In genomic region chr18:79156330-79156729, GRCh38 we compare ENCODE assay signal across 12 cellular contexts.
DNase-seq lines count a peak whose midpoint lies in the region; ATAC-seq and TF ChIP-seq lines count a peak whose summit lies in the region.
"Had no signal": no experiment of that assay in that cellular context is flagged by ENCODE, and none has a peak within 500 bp of the region (broad histone marks: within the 10 kb centered on the region; RNA-seq: fewer than 3 reads in every experiment).

No MANE protein-coding gene starts in this region.

- no peak overlapping the region for H3K23ac ChIP-seq in IMR-90 (ENCODE audit: low read depth, low read length)

- DNase-seq in Calu3 (no peak), IMR-90 (no peak), chondrocyte (ENCODE audit: low spot score) (no peak), nephron progenitor cell (no peak), DMS53 treated with DMSO at 0.1 percent for 48 hours (lab: John Stamatoyannopoulos, UW; ENCODE audit: unreplicated experiment) (no peak), NCI-H1105 (lab: John Stamatoyannopoulos, UW) (no peak), hippocampal formation (lab: John Stamatoyannopoulos, UW) (no peak)
- DNase-seq: activated naive CD8-positive, alpha-beta T cell treated with anti-CD3 and anti-CD28 coated beads for 36 hours; C1 segment of cervical spinal cord; NCI-H1048 had no signal

- intact Hi-C loops in Calu3 (cut with micrococcal nuclease; ENCODE audit: unreplicated experiment): no loop called here
- intact Hi-C loops in IMR-90 (cut with micrococcal nuclease): no loop called here

- H3K27me3 Mint-ChIP-seq in Calu3 (ENCODE audit: unreplicated experiment) (no peaks in the 10 kb centered on the region), chondrocyte (ENCODE audit: low read depth) (no peaks in the 10 kb centered on the region), nephron progenitor cell (ENCODE audit: low read depth, poor library complexity) (no peaks in the 10 kb centered on the region)
- H3K27me3 Mint-ChIP-seq: activated naive CD8-positive, alpha-beta T cell treated with anti-CD3 and anti-CD28 coated beads for 36 hours had no signal

- H3K27ac ChIP-seq in IMR-90 (ENCODE audit: insufficient read depth, low read length): peak overlapping the region; percentile 15; the same call in 1 of the 2 replicates
- H3K27ac ChIP-seq: prostate gland had no signal

- no peaks in the 10 kb centered on the region for H3K9me3 ChIP-seq in IMR-90 (ENCODE audit: control insufficient read depth, insufficient read depth, low read length)
- H3K9me3 ChIP-seq: prostate gland had no signal

- H2BK20ac ChIP-seq in IMR-90 (ENCODE audit: low read depth, low read length): peak overlapping the region; percentile 48

- no peaks in the 10 kb centered on the region for H3K79me1 ChIP-seq in IMR-90 (ENCODE audit: low read depth in 1 of 2, low read length in 2 of 2)

- peak overlapping the region; percentile 16 for H2BK5ac ChIP-seq in IMR-90 (ENCODE audit: low read depth, low read length, poor library complexity, severe bottlenecking)

- H4K20me1 ChIP-seq in IMR-90 (ENCODE audit: insufficient read depth, low read length): no peaks in the 10 kb centered on the region

- H4K5ac ChIP-seq in IMR-90 (ENCODE audit: low read depth, low read length): no peak overlapping the region; the same call in 1 of the 2 replicates

- H3K4me2 ChIP-seq in IMR-90 (ENCODE audit: low read depth, low read length): no peak overlapping the region

- no CpG with 5 or more reads among the region's 4 CpGs for WGBS in IMR-90 (ENCODE audit: extremely low coverage in 2 of 2, insufficient read length in 1 of 2), 2 experiments

- peaks cover 3% of the 10 kb centered on the region; the same call in 1 of the 2 replicates for H3K4me1 ChIP-seq in IMR-90 (ENCODE audit: control insufficient read depth, insufficient read depth, low read length)
- H3K4me1 ChIP-seq: prostate gland had no signal

- H2AK9ac ChIP-seq in IMR-90 (replicated peaks; ENCODE audit: low read depth, low read length, poor library complexity): no peak overlapping the region

- H2BK120ac ChIP-seq in IMR-90 (ENCODE audit: low read depth, low read length): peak overlapping the region; percentile 59

- TF ChIP-seq CTCF in Calu3 (IDR thresholded peaks at IDR 0.05; ENCODE audit: unreplicated experiment) (no peak), IMR-90 (conservative IDR thresholded peaks at IDR 0.05; ENCODE audit: low read depth, low read length) (no peak), chondrocyte (IDR thresholded peaks at IDR 0.05) (no peak), nephron progenitor cell (IDR thresholded peaks at IDR 0.05) (no peak)

- ATAC-seq in IMR-90 (ENCODE audit: low read depth) (peak; percentile 24; the same call in 1 of the 2 replicates), HG03571 (IDR thresholded peaks at IDR 0.05; ENCODE audit: unreplicated experiment) (no peak)

- no peak overlapping the region for H4K8ac ChIP-seq in IMR-90 (ENCODE audit: low read depth in 2 of 2, low read length in 2 of 2)

- POLR2A ChIA-PET in IMR-90 (lab: Charles Lee; ENCODE audit: unreplicated experiment): no interaction called here

- H3K27ac Mint-ChIP-seq in Calu3 (ENCODE audit: unreplicated experiment) (peak overlapping the region; percentile 90), chondrocyte (ENCODE audit: unreplicated experiment) (peak overlapping the region; percentile 70), nephron progenitor cell (peak overlapping the region; percentile 62)
- H3K27ac Mint-ChIP-seq: activated naive CD8-positive, alpha-beta T cell treated with anti-CD3 and anti-CD28 coated beads for 36 hours had no signal

- peak overlapping the region; percentile 27; the same call in 1 of the 2 replicates for H2AK5ac ChIP-seq in IMR-90 (ENCODE audit: low read depth, low read length)

- H3K4me3 ChIP-seq in IMR-90 (ENCODE audit: insufficient read depth, low read depth, low read length): no peak overlapping the region
- H3K4me3 ChIP-seq: prostate gland had no signal

- peak overlapping the region; percentile 61 for H3K4ac ChIP-seq in IMR-90 (ENCODE audit: low read depth, low read length)

- no peak overlapping the region for H2AFZ ChIP-seq in IMR-90 (replicated peaks; ENCODE audit: low read length, poor library complexity)

- no peak overlapping the region for H3K56ac ChIP-seq in IMR-90 (ENCODE audit: extremely low read depth, insufficient read depth, low read length)

- H3K4me1 Mint-ChIP-seq in Calu3 (ENCODE audit: low read depth, unreplicated experiment) (peaks cover 11% of the 10 kb centered on the region), chondrocyte (ENCODE audit: low read depth) (peaks cover 11% of the 10 kb centered on the region), nephron progenitor cell (peaks cover 7% of the 10 kb centered on the region)
- H3K4me1 Mint-ChIP-seq: activated naive CD8-positive, alpha-beta T cell treated with anti-CD3 and anti-CD28 coated beads for 36 hours had no signal

- BruUV-seq in Calu3 (replicated peaks; lab: Mats Ljungman, UMichigan): no TSS peak
- no TSS peak for BruUV-seq in IMR-90 (replicated peaks; lab: Mats Ljungman, UMichigan)

- H3K36me3 ChIP-seq in IMR-90 (ENCODE audit: control insufficient read depth, insufficient read depth, low read length): peaks cover 5% of the 10 kb centered on the region
- H3K36me3 ChIP-seq: prostate gland had no signal

- H3K9me1 ChIP-seq in IMR-90 (ENCODE audit: insufficient read depth, low read length): peaks cover 4% of the 10 kb centered on the region; the same call in 1 of the 2 replicates

- H3K36me3 Mint-ChIP-seq in Calu3 (ENCODE audit: insufficient read depth, unreplicated experiment) (peaks cover 7% of the 10 kb centered on the region), chondrocyte (ENCODE audit: low read depth) (peaks cover 11% of the 10 kb centered on the region), nephron progenitor cell (ENCODE audit: low read depth) (peaks cover 64% of the 10 kb centered on the region)

- H3K18ac ChIP-seq in IMR-90 (ENCODE audit: low read depth, low read length): peak overlapping the region; percentile 21; the same call in 1 of the 2 replicates

- H3K27me3 ChIP-seq in IMR-90 (ENCODE audit: control insufficient read depth, insufficient read depth, low read length): no peaks in the 10 kb centered on the region

- no peak overlapping the region; the same call in 1 of the 2 replicates for H4K91ac ChIP-seq in IMR-90 (ENCODE audit: insufficient read depth, low read depth, low read length)

- H3K9ac ChIP-seq in IMR-90 (ENCODE audit: low read depth, low read length): no peak overlapping the region

- in situ Hi-C loops in IMR-90 (cut with MboI; ENCODE audit: low sequenced_read_pairs): no loop called here

- TF ChIP-seq POLR2A in IMR-90 (IDR thresholded peaks at IDR 0.05; ENCODE audit: low read depth, low read length): no peak

- dilution Hi-C loops in IMR-90 (cut with HindIII; ENCODE audit: low sequenced_read_pairs, unreplicated experiment): no loop called here

- CTCF ChIA-PET in Calu3 (lab: Charles Lee): no interaction called here
- CTCF ChIA-PET in IMR-90 (lab: Yijun Ruan, JAX): interaction anchor here (1.2 kb wide), 1 partner anchor 35 kb away, joined by 3 read pairs; no protein-coding TSS in a partner anchor

- H3K4me3 Mint-ChIP-seq in Calu3 (ENCODE audit: low read depth, unreplicated experiment): no peak overlapping the region
- H3K4me3 Mint-ChIP-seq in chondrocyte (ENCODE audit: unreplicated experiment): no peak overlapping the region
- H3K4me3 Mint-ChIP-seq in nephron progenitor cell: no peak overlapping the region
- H3K4me3 Mint-ChIP-seq: activated naive CD8-positive, alpha-beta T cell treated with anti-CD3 and anti-CD28 coated beads for 36 hours had no signal

- peak overlapping the region; percentile 32; the same call in 1 of the 2 replicates for H3K14ac ChIP-seq in IMR-90 (replicated peaks; ENCODE audit: low read depth, low read length)

- no peak for TF ChIP-seq RAD21 in IMR-90 (IDR thresholded peaks at IDR 0.05; ENCODE audit: low read length)

- peak overlapping the region; percentile 41; the same call in 1 of the 3 replicates for H2BK15ac ChIP-seq in IMR-90 (ENCODE audit: low read depth, low read length)

- H3K9me3 Mint-ChIP-seq in Calu3 (ENCODE audit: low read depth, unreplicated experiment) (no peaks in the 10 kb centered on the region), chondrocyte (ENCODE audit: low read depth) (peaks cover 3% of the 10 kb centered on the region), nephron progenitor cell (no peaks in the 10 kb centered on the region)
- H3K9me3 Mint-ChIP-seq: activated naive CD8-positive, alpha-beta T cell treated with anti-CD3 and anti-CD28 coated beads for 36 hours had no signal

TF ChIP-seq in IMR-90, 13 proteins besides CTCF, POLR2A, EP300 and RAD21 (continues in another document):
- TF ChIP-seq USF2 (IDR thresholded peaks at IDR 0.05; ENCODE audit: low read depth, low read length) (no peak), CHD1 (IDR thresholded peaks at IDR 0.05; ENCODE audit: low read depth, low read length) (no peak), FOS (IDR thresholded peaks at IDR 0.05; ENCODE audit: low read depth, low read length) (no peak), BHLHE40 (IDR thresholded peaks at IDR 0.05; ENCODE audit: low read depth, low read length) (no peak), MXI1 (IDR thresholded peaks at IDR 0.05; ENCODE audit: borderline replicate concordance, low read depth, low read length) (no peak), MAFK (IDR thresholded peaks at IDR 0.05; ENCODE audit: low read depth, low read length) (no peak), MAZ (IDR thresholded peaks at IDR 0.05; ENCODE audit: borderline replicate concordance, low read depth, low read length) (no peak), SMC3 (IDR thresholded peaks at IDR 0.05; ENCODE audit: low read depth, low read length) (no peak), RCOR1 (IDR thresholded peaks at IDR 0.05; ENCODE audit: insufficient replicate concordance, low read length) (no peak), ELK1 (IDR thresholded peaks at IDR 0.05; ENCODE audit: borderline replicate concordance, low read depth, low read length) (no peak), NFE2L2 (IDR thresholded peaks at IDR 0.05; ENCODE audit: low read depth, low read length) (no peak)
